Comparison of ENCODE assay signal across 1 cellular context in the genomic region with DNA sequence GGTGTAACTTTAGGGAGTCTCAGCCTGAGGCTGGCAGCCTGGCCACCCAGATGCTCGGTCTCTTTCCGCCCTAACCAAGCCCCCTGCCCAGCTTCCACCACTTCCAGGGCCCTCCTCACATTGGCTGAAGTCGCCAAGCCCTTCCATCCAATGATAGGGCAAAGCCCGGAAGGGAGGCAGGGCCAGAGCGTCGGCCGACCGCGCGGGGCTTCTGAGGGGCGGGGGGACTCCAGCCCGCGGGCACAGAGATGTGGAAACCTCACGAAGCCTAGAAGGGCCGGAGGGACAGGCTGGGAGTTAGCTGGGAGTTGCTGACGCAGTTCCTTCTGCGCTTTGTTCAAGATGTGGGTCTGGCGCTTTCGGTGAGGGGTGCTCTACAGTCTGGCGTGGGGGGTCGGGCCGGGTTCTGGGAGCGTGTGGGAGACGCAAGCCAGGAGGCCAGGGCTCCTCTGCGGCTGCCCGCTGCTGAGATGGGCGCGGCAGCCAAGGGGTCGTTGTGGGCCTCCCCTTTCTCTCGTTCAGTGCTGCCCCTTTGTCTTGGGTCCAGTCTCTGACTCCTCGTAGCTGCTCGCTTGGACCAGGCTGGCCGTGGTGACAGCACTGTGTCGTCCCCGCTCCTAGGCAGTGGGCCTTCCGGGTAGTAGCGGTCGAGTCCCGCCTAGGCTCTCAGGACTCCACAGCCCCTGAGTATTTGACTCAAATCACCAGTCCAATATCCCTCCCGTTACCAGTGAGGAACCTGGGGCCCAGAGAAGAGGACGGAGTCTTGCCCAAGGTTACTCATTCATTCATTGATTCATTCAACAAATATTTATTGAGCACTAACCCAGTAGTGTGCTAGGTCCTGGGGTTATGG.
TF ChIP-seq lines count a peak whose summit lies in the region.

A gene (plus strand): TSS at position 319 of the 856 bp plus-strand sequence. CDS start 9,230 bp downstream, outside the sequence.

TF ChIP-seq in HepG2, 621 proteins besides CTCF, POLR2A, EP300 and RAD21 (continued from another document and continues in another):
- TF ChIP-seq ZNF614 (CRISPR knock-in tag; IDR thresholded peaks at IDR 0.05; ENCODE audit: borderline replicate concordance) (no peak), AKAP8 (CRISPR knock-in tag; IDR thresholded peaks at IDR 0.05) (peak; percentile 67; the same call in 1 of the 2 replicates), ZNF207 (IDR thresholded peaks at IDR 0.05; ENCODE audit: borderline replicate concordance) (no peak), KDM5A (IDR thresholded peaks at IDR 0.05; ENCODE audit: borderline replicate concordance, low read length) (no peak), ZNF607 (CRISPR knock-in tag; IDR thresholded peaks at IDR 0.05; ENCODE audit: borderline replicate concordance) (no peak), JUND (CRISPR knock-in tag; IDR thresholded peaks at IDR 0.05) (no peak), ZNF660 (CRISPR knock-in tag; IDR thresholded peaks at IDR 0.05; ENCODE audit: borderline replicate concordance, low read depth) (no peak), ZSCAN9 (CRISPR knock-in tag; IDR thresholded peaks at IDR 0.05; ENCODE audit: borderline replicate concordance) (no peak), NBN (conservative IDR thresholded peaks at IDR 0.05) (no peak), HOXA3 (CRISPR knock-in tag; IDR thresholded peaks at IDR 0.05) (peak; percentile 45; the same call in 1 of the 2 replicates), FOXO1 (CRISPR knock-in tag; IDR thresholded peaks at IDR 0.05) (no peak), SP4 (CRISPR knock-in tag; IDR thresholded peaks at IDR 0.05) (no peak), NPAS2 (CRISPR knock-in tag; IDR thresholded peaks at IDR 0.05; ENCODE audit: borderline replicate concordance) (no peak), RNF2 (conservative IDR thresholded peaks at IDR 0.05; ENCODE audit: low read depth) (no peak), ZNF234 (CRISPR knock-in tag; conservative IDR thresholded peaks at IDR 0.05) (no peak), ZFX (CRISPR knock-in tag; IDR thresholded peaks at IDR 0.05; ENCODE audit: low read depth) (peak; percentile 92), ZNF879 (CRISPR knock-in tag; IDR thresholded peaks at IDR 0.05) (no peak), SMAD1 (CRISPR knock-in tag; IDR thresholded peaks at IDR 0.05; ENCODE audit: borderline replicate concordance, low read depth) (no peak), GATAD2A (CRISPR knock-in tag; IDR thresholded peaks at IDR 0.05) (no peak), HCFC1 (IDR thresholded peaks at IDR 0.05; ENCODE audit: low read depth, low read length) (no peak), ZNF143 (CRISPR knock-in tag; IDR thresholded peaks at IDR 0.05) (no peak), ZNF841 (CRISPR knock-in tag; IDR thresholded peaks at IDR 0.05; ENCODE audit: borderline replicate concordance) (no peak), FOXK1 (CRISPR knock-in tag; IDR thresholded peaks at IDR 0.05; ENCODE audit: borderline replicate concordance, low read depth) (no peak), ZC3H4 (CRISPR knock-in tag; IDR thresholded peaks at IDR 0.05; ENCODE audit: borderline replicate concordance) (no peak), NCOR1 (IDR thresholded peaks at IDR 0.05; ENCODE audit: borderline replicate concordance, low read length) (no peak), TBX3 (IDR thresholded peaks at IDR 0.05; ENCODE audit: borderline replicate concordance) (no peak)
- TF ChIP-seq, protein P1, sequence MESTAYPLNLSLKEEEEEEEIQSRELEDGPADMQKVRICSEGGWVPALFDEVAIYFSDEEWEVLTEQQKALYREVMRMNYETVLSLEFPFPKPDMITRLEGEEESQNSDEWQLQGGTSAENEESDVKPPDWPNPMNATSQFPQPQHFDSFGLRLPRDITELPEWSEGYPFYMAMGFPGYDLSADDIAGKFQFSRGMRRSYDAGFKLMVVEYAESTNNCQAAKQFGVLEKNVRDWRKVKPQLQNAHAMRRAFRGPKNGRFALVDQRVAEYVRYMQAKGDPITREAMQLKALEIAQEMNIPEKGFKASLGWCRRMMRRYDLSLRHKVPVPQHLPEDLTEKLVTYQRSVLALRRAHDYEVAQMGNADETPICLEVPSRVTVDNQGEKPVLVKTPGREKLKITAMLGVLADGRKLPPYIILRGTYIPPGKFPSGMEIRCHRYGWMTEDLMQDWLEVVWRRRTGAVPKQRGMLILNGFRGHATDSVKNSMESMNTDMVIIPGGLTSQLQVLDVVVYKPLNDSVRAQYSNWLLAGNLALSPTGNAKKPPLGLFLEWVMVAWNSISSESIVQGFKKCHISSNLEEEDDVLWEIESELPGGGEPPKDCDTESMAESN (CRISPR knock-in tag; conservative IDR thresholded peaks at IDR 0.05) = no peak
- TF ChIP-seq, protein P2, sequence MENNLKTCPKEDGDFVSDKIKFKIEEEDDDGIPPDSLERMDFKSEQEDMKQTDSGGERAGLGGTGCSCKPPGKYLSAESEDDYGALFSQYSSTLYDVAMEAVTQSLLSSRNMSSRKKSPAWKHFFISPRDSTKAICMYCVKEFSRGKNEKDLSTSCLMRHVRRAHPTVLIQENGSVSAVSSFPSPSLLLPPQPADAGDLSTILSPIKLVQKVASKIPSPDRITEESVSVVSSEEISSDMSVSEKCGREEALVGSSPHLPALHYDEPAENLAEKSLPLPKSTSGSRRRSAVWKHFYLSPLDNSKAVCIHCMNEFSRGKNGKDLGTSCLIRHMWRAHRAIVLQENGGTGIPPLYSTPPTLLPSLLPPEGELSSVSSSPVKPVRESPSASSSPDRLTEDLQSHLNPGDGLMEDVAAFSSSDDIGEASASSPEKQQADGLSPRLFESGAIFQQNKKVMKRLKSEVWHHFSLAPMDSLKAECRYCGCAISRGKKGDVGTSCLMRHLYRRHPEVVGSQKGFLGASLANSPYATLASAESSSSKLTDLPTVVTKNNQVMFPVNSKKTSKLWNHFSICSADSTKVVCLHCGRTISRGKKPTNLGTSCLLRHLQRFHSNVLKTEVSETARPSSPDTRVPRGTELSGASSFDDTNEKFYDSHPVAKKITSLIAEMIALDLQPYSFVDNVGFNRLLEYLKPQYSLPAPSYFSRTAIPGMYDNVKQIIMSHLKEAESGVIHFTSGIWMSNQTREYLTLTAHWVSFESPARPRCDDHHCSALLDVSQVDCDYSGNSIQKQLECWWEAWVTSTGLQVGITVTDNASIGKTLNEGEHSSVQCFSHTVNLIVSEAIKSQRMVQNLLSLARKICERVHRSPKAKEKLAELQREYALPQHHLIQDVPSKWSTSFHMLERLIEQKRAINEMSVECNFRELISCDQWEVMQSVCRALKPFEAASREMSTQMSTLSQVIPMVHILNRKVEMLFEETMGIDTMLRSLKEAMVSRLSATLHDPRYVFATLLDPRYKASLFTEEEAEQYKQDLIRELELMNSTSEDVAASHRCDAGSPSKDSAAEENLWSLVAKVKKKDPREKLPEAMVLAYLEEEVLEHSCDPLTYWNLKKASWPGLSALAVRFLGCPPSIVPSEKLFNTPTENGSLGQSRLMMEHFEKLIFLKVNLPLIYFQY (CRISPR knock-in tag; IDR thresholded peaks at IDR 0.05; ENCODE audit: borderline replicate concordance) = no peak
- TF ChIP-seq, protein P3, sequence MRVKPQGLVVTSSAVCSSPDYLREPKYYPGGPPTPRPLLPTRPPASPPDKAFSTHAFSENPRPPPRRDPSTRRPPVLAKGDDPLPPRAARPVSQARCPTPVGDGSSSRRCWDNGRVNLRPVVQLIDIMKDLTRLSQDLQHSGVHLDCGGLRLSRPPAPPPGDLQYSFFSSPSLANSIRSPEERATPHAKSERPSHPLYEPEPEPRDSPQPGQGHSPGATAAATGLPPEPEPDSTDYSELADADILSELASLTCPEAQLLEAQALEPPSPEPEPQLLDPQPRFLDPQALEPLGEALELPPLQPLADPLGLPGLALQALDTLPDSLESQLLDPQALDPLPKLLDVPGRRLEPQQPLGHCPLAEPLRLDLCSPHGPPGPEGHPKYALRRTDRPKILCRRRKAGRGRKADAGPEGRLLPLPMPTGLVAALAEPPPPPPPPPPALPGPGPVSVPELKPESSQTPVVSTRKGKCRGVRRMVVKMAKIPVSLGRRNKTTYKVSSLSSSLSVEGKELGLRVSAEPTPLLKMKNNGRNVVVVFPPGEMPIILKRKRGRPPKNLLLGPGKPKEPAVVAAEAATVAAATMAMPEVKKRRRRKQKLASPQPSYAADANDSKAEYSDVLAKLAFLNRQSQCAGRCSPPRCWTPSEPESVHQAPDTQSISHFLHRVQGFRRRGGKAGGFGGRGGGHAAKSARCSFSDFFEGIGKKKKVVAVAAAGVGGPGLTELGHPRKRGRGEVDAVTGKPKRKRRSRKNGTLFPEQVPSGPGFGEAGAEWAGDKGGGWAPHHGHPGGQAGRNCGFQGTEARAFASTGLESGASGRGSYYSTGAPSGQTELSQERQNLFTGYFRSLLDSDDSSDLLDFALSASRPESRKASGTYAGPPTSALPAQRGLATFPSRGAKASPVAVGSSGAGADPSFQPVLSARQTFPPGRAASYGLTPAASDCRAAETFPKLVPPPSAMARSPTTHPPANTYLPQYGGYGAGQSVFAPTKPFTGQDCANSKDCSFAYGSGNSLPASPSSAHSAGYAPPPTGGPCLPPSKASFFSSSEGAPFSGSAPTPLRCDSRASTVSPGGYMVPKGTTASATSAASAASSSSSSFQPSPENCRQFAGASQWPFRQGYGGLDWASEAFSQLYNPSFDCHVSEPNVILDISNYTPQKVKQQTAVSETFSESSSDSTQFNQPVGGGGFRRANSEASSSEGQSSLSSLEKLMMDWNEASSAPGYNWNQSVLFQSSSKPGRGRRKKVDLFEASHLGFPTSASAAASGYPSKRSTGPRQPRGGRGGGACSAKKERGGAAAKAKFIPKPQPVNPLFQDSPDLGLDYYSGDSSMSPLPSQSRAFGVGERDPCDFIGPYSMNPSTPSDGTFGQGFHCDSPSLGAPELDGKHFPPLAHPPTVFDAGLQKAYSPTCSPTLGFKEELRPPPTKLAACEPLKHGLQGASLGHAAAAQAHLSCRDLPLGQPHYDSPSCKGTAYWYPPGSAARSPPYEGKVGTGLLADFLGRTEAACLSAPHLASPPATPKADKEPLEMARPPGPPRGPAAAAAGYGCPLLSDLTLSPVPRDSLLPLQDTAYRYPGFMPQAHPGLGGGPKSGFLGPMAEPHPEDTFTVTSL (CRISPR knock-in tag; IDR thresholded peaks at IDR 0.05; ENCODE audit: borderline replicate concordance) = 0 out of 2 replicates have a peak, but pooled peaks have one; percentile 35
- TF ChIP-seq, protein P4, sequence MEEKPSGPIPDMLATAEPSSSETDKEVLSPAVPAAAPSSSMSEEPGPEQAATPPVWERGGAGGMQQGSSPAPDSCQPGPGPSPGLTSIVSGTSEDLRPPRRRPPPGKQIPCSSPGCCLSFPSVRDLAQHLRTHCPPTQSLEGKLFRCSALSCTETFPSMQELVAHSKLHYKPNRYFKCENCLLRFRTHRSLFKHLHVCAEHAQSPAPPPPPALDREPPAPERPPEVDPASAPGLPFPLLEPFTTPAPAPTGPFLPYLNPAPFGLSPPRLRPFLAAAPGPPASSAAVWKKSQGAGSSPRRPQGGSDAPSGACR (CRISPR knock-in tag; IDR thresholded peaks at IDR 0.05) = no peak
- TF ChIP-seq, protein P5, sequence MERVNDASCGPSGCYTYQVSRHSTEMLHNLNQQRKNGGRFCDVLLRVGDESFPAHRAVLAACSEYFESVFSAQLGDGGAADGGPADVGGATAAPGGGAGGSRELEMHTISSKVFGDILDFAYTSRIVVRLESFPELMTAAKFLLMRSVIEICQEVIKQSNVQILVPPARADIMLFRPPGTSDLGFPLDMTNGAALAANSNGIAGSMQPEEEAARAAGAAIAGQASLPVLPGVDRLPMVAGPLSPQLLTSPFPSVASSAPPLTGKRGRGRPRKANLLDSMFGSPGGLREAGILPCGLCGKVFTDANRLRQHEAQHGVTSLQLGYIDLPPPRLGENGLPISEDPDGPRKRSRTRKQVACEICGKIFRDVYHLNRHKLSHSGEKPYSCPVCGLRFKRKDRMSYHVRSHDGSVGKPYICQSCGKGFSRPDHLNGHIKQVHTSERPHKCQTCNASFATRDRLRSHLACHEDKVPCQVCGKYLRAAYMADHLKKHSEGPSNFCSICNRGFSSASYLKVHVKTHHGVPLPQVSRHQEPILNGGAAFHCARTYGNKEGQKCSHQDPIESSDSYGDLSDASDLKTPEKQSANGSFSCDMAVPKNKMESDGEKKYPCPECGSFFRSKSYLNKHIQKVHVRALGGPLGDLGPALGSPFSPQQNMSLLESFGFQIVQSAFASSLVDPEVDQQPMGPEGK (CRISPR knock-in tag; IDR thresholded peaks at IDR 0.05) = peak; percentile 47
- TF ChIP-seq, protein P6, sequence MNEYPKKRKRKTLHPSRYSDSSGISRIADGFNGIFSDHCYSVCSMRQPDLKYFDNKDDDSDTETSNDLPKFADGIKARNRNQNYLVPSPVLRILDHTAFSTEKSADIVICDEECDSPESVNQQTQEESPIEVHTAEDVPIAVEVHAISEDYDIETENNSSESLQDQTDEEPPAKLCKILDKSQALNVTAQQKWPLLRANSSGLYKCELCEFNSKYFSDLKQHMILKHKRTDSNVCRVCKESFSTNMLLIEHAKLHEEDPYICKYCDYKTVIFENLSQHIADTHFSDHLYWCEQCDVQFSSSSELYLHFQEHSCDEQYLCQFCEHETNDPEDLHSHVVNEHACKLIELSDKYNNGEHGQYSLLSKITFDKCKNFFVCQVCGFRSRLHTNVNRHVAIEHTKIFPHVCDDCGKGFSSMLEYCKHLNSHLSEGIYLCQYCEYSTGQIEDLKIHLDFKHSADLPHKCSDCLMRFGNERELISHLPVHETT (CRISPR knock-in tag; conservative IDR thresholded peaks at IDR 0.05) = no peak
- TF ChIP-seq, protein P7, sequence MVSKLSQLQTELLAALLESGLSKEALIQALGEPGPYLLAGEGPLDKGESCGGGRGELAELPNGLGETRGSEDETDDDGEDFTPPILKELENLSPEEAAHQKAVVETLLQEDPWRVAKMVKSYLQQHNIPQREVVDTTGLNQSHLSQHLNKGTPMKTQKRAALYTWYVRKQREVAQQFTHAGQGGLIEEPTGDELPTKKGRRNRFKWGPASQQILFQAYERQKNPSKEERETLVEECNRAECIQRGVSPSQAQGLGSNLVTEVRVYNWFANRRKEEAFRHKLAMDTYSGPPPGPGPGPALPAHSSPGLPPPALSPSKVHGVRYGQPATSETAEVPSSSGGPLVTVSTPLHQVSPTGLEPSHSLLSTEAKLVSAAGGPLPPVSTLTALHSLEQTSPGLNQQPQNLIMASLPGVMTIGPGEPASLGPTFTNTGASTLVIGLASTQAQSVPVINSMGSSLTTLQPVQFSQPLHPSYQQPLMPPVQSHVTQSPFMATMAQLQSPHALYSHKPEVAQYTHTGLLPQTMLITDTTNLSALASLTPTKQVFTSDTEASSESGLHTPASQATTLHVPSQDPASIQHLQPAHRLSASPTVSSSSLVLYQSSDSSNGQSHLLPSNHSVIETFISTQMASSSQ (IDR thresholded peaks at IDR 0.05; ENCODE audit: low read depth) = no peak
- TF ChIP-seq, protein P7 (CRISPR knock-in tag; IDR thresholded peaks at IDR 0.05; ENCODE audit: borderline replicate concordance) = peak; percentile 47; the same call in 1 of the 2 replicates
